Comparison of ENCODE assay signal across 16 cellular contexts in genomic region chrX:139290310-139290709, GRCh38.
A peak's percentile ranks its signal among the peaks of the same experiment; 100 is the strongest.
DNase-seq lines count a peak whose midpoint lies in the region; ATAC-seq and TF ChIP-seq lines count a peak whose summit lies in the region.
"Had no signal": no experiment of that assay in that cellular context is flagged by ENCODE, and none has a peak within 500 bp of the region (broad histone marks: within the 10 kb centered on the region; RNA-seq: fewer than 3 reads in every experiment).

No MANE protein-coding gene starts in this region.

- H3K4me1 Mint-ChIP-seq in MCF 10A (ENCODE audit: insufficient read depth, unreplicated experiment) = no peaks in the 10 kb centered on the region
- no peaks in the 10 kb centered on the region for H3K4me1 Mint-ChIP-seq in stimulated activated naive B cell treated with anti-CD40 and anti-IgM and Interleukin-4, amounts not matched to agents 10 μg/mL and 1 μg/mL and 100 μg/mL, for 72 hours

- no peak overlapping the region for H3K4ac ChIP-seq in mesenchymal stem cell (ENCODE audit: low read depth in 1 of 2, low read length in 2 of 2)

- no peaks in the 10 kb centered on the region for H3K36me3 Mint-ChIP-seq in MCF 10A (ENCODE audit: insufficient read depth, unreplicated experiment)
- H3K36me3 Mint-ChIP-seq in stimulated activated naive B cell treated with anti-CD40 and anti-IgM and Interleukin-4, amounts not matched to agents 10 μg/mL and 1 μg/mL and 100 μg/mL, for 72 hours = no peaks in the 10 kb centered on the region

- H3K4me1 ChIP-seq in breast epithelium (no peaks in the 10 kb centered on the region), mesenchymal stem cell (ENCODE audit: control insufficient read depth, insufficient read depth, low read depth, low read length) (no peaks in the 10 kb centered on the region), Karpas-422 (ENCODE audit: low read length) (no peaks in the 10 kb centered on the region)
- H3K4me1 ChIP-seq: transverse colon had no signal

- H3K4me2 ChIP-seq in mesenchymal stem cell (ENCODE audit: low read length, poor library complexity, severe bottlenecking) (no peak overlapping the region), Karpas-422 (ENCODE audit: low read depth, low read length, poor library complexity, severe bottlenecking) (no peak overlapping the region)
- H3K4me2 ChIP-seq: PC-9 had no signal

- no peak overlapping the region for H3K14ac ChIP-seq in mesenchymal stem cell (ENCODE audit: low read length in 2 of 2)

- H3K79me2 ChIP-seq in Karpas-422 (ENCODE audit: low read length) = no peaks in the 10 kb centered on the region

- no peaks in the 10 kb centered on the region for H3K27me3 Mint-ChIP-seq in MCF 10A (ENCODE audit: insufficient read depth, unreplicated experiment)
- peaks cover 0 to 3% of the 10 kb centered on the region in 2 donors for H3K27me3 Mint-ChIP-seq in stimulated activated naive B cell treated with anti-CD40 and anti-IgM and Interleukin-4, amounts not matched to agents 10 μg/mL and 1 μg/mL and 100 μg/mL, for 72 hours

- H2BK15ac ChIP-seq in mesenchymal stem cell (ENCODE audit: low read depth, poor library complexity, severe bottlenecking) = no peak overlapping the region

- WGBS in mesenchymal stem cell = no CpG with 5 or more reads among the region's 1 CpG

- no peaks in the 10 kb centered on the region for H4K20me1 ChIP-seq in Karpas-422 (ENCODE audit: insufficient read depth, low read depth, low read length)

- BruUV-seq in MCF 10A (replicated peaks; lab: Mats Ljungman, UMichigan) = no TSS peak

- TF ChIP-seq CTCF in MCF 10A (IDR thresholded peaks at IDR 0.05; ENCODE audit: unreplicated experiment) (no peak), breast epithelium (IDR thresholded peaks at IDR 0.05) (no peak)

- H3K27ac ChIP-seq in breast epithelium = no peak overlapping the region
- H3K27ac ChIP-seq in mesenchymal stem cell (ENCODE audit: low read length, poor library complexity, severe bottlenecking) = no peak overlapping the region
- no peak overlapping the region for H3K27ac ChIP-seq in Karpas-422 (ENCODE audit: low read length)
- H3K27ac ChIP-seq: neutrophil, PC-9, transverse colon had no signal

- H3K4me3 ChIP-seq in breast epithelium = no peak overlapping the region
- H3K4me3 ChIP-seq in mesenchymal stem cell (ENCODE audit: insufficient read depth in 1 of 2, low read depth in 1 of 2, low read length in 2 of 2) = no peak overlapping the region
- H3K4me3 ChIP-seq in Karpas-422 (ENCODE audit: low read length) = no peak overlapping the region
- H3K4me3 ChIP-seq: lung, PC-9, transverse colon had no signal

- H3K9me3 Mint-ChIP-seq in MCF 10A (ENCODE audit: unreplicated experiment) = peaks cover 7% of the 10 kb centered on the region
- H3K9me3 Mint-ChIP-seq in stimulated activated naive B cell treated with anti-CD40 and anti-IgM and Interleukin-4, amounts not matched to agents 10 μg/mL and 1 μg/mL and 100 μg/mL, for 72 hours = no peaks in the 10 kb centered on the region

- H2BK5ac ChIP-seq in mesenchymal stem cell (ENCODE audit: low read depth, low read length, poor library complexity, severe bottlenecking) = no peak overlapping the region

- H3K9ac ChIP-seq in mesenchymal stem cell (ENCODE audit: low read length) (no peak overlapping the region), Karpas-422 (ENCODE audit: low read length) (no peak overlapping the region)

- H4K8ac ChIP-seq in mesenchymal stem cell (ENCODE audit: low read length) = no peak overlapping the region

- no peak for TF ChIP-seq POLR2A in breast epithelium (IDR thresholded peaks at IDR 0.05)

- no peak overlapping the region for H3K27ac Mint-ChIP-seq in MCF 10A (ENCODE audit: low read depth, unreplicated experiment)
- H3K27ac Mint-ChIP-seq in stimulated activated naive B cell treated with anti-CD40 and anti-IgM and Interleukin-4, amounts not matched to agents 10 μg/mL and 1 μg/mL and 100 μg/mL, for 72 hours = no peak overlapping the region
- H3K27ac Mint-ChIP-seq: activated naive CD4-positive, alpha-beta T cell treated with anti-CD3 and anti-CD28 coated beads for 36 hours had no signal

- no peak overlapping the region for H3K18ac ChIP-seq in mesenchymal stem cell (ENCODE audit: low read depth in 1 of 2, low read length in 2 of 2)

- H4K91ac ChIP-seq in mesenchymal stem cell (ENCODE audit: low read length) = no peak overlapping the region

- H3K9me2 ChIP-seq in Karpas-422 (replicated peaks; ENCODE audit: insufficient read depth, low read length) = no peaks in the 10 kb centered on the region

- no peak overlapping the region for H2AFZ ChIP-seq in mesenchymal stem cell (ENCODE audit: low read depth, low read length)
- no peak overlapping the region for H2AFZ ChIP-seq in Karpas-422 (ENCODE audit: low read length)
- H2AFZ ChIP-seq: PC-9 had no signal

- intact Hi-C loops in MCF 10A (cut with micrococcal nuclease) = no loop called here
- intact Hi-C loops in breast epithelium (cut with DNase I; ENCODE audit: low total_unique reads) = no loop called here

- H3K27me3 ChIP-seq in breast epithelium = peaks cover 0 to 13% of the 10 kb centered on the region in 2 donors
- peaks cover 0 to 2% of the 10 kb centered on the region in 2 experiments for H3K27me3 ChIP-seq in mesenchymal stem cell (ENCODE audit: control insufficient read depth in 1 of 2, insufficient read depth in 1 of 2, low read length in 2 of 2)
- H3K27me3 ChIP-seq in Karpas-422 (ENCODE audit: low read length) = no peaks in the 10 kb centered on the region
- H3K27me3 ChIP-seq: neutrophil, transverse colon had no signal

- POLR2A ChIA-PET in MCF 10A (lab: Yijun Ruan, JAX) = no interaction called here

- no peak overlapping the region for H3K4me3 Mint-ChIP-seq in MCF 10A (ENCODE audit: unreplicated experiment)
- H3K4me3 Mint-ChIP-seq in stimulated activated naive B cell treated with anti-CD40 and anti-IgM and Interleukin-4, amounts not matched to agents 10 μg/mL and 1 μg/mL and 100 μg/mL, for 72 hours = no peak overlapping the region
- H3K4me3 Mint-ChIP-seq: activated naive CD4-positive, alpha-beta T cell treated with anti-CD3 and anti-CD28 coated beads for 36 hours had no signal

- no peaks in the 10 kb centered on the region for H3K36me3 ChIP-seq in breast epithelium
- H3K36me3 ChIP-seq in mesenchymal stem cell (ENCODE audit: control insufficient read depth in 1 of 2, insufficient read depth in 2 of 2, low read depth in 1 of 2, low read length in 2 of 2) = no peaks in the 10 kb centered on the region
- no peaks in the 10 kb centered on the region for H3K36me3 ChIP-seq in Karpas-422 (ENCODE audit: insufficient read depth, low read length)
- H3K36me3 ChIP-seq: neutrophil, transverse colon had no signal

- peak; percentile 83 for ATAC-seq in HG02938 (IDR thresholded peaks at IDR 0.05; ENCODE audit: unreplicated experiment)
- peak; percentile 34 to 65 for ATAC-seq in stimulated activated naive B cell treated with anti-CD40 and anti-IgM and Interleukin-4, amounts not matched to agents 10 μg/mL and 1 μg/mL and 100 μg/mL, for 72 hours (replicated peaks)

- no peaks in the 10 kb centered on the region for H3K79me1 ChIP-seq in mesenchymal stem cell (replicated peaks; ENCODE audit: low read length, poor library complexity, severe bottlenecking)

- no peak overlapping the region for H2BK12ac ChIP-seq in mesenchymal stem cell (ENCODE audit: low read length in 2 of 2)

- no peak overlapping the region for H2BK120ac ChIP-seq in mesenchymal stem cell (ENCODE audit: low read depth, low read length)

- H2AK5ac ChIP-seq in mesenchymal stem cell (ENCODE audit: low read length, severe bottlenecking) = no peak overlapping the region

- H3K9me3 ChIP-seq in breast epithelium (no peaks in the 10 kb centered on the region), mesenchymal stem cell (ENCODE audit: control insufficient read depth, low read length) (no peaks in the 10 kb centered on the region), Karpas-422 (ENCODE audit: low read length) (no peaks in the 10 kb centered on the region; the same call in 1 of the 2 replicates)
- H3K9me3 ChIP-seq: neutrophil, transverse colon had no signal

- peak; percentile 11 for DNase-seq in MCF 10A (ENCODE audit: unreplicated experiment)
- no peak for DNase-seq in breast epithelium (ENCODE audit: low spot score in 2 of 2)
- DNase-seq in NOMO-1 (lab: John Stamatoyannopoulos, UW; ENCODE audit: unreplicated experiment in 2 of 2) = peak; percentile 22 to 86
- no peak for DNase-seq in stimulated activated naive B cell treated with anti-CD40 and anti-IgM and Interleukin-4, amounts not matched to agents 10 μg/mL and 1 μg/mL and 100 μg/mL, for 72 hours
- no peak for DNase-seq in mesenchymal stem cell
- DNase-seq in Karpas-422 = no peak
- DNase-seq in NCI-H128 (lab: John Stamatoyannopoulos, UW; ENCODE audit: unreplicated experiment) = no peak
- DNase-seq: 8988T; activated CD4-positive, alpha-beta T cell treated with anti-CD3 and anti-CD28 coated beads, Interleukin-2, amount 50 U/mL, for 48 hours; activated naive CD4-positive, alpha-beta T cell treated with anti-CD3 and anti-CD28 coated beads for 36 hours; KG1; PC-9; transverse colon had no signal

- no peak overlapping the region for H3K23ac ChIP-seq in mesenchymal stem cell (ENCODE audit: low read length in 2 of 2)

- CTCF ChIA-PET in MCF 10A (lab: Yijun Ruan, JAX) = no interaction called here

Comparison
In these comparisons a context has a peak if more than half of its experiments do, and no peak if none do; other contexts are left out.
1. DNase-seq: peak in MCF 10A (single experiment) and NOMO-1 (2 of 2); none in breast epithelium (0 of 2), stimulated activated naive B cell treated with anti-CD40 and anti-IgM and Interleukin-4, amounts not matched to agents 10 μg/mL and 1 μg/mL and 100 μg/mL, for 72 hours (single experiment), mesenchymal stem cell (single experiment), Karpas-422 (single experiment) and NCI-H128 (single experiment).